Comparison of ENCODE assay signal across 1 cellular context in genomic region chr17:67200727-67201301, GRCh38.
TF ChIP-seq lines count a peak whose summit lies in the region.

No MANE protein-coding gene starts in this region.

TF ChIP-seq in neural cell, 6 proteins besides CTCF, POLR2A, EP300 and RAD21 (continued from another document):
- TF ChIP-seq REST (IDR thresholded peaks at IDR 0.05; ENCODE audit: borderline replicate concordance) = no peak
- TF ChIP-seq SMC3 (conservative IDR thresholded peaks at IDR 0.05; ENCODE audit: poor library complexity) = no peak
- TF ChIP-seq POLR2AphosphoS5 (IDR thresholded peaks at IDR 0.05) = no peak
- TF ChIP-seq TAF1 (IDR thresholded peaks at IDR 0.05; ENCODE audit: low read depth) = no peak
- no peak for TF ChIP-seq MXI1 (conservative IDR thresholded peaks at IDR 0.05; ENCODE audit: poor library complexity, severe bottlenecking)
